8 cellular contexts compared by ENCODE assay signal in the genomic region with DNA sequence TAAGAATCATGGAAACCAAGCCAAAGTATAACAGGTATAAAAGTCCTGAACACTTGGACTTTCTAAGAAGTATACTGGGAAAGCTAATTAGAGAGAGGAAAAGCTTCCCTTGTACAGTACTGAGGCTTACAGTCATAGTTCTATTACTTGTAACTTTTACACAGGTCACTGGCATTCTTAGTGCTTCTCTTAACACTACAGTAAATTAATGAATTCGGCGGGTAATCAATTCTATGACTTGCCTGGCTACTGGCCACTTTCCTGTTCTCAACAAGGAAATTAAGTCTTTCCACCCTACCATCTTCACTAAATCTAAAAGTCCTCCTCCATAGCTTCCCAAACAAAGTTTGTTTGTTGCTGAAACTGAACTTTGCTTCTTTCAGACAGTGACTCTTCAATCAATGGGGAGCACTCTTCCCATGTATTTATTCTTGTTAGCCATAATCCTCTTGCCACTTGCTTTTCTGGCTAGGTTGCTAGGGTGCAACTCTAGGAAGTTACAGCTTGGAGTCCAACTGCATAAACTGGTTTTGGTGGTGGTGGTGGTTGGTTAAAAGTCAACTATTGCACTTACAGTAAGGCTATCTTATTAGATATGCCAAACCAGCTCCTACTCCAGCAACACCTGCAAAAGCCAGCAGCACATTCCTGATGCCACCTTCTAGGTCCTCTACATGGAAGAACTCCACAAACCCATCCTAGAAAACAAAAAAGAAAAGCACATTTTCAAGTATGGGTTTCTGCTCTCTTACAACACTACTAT. TPM values are rescaled to one million over a fixed set of nuclear protein-coding genes. Genes with fewer than 3 reads are reported as not detected.
DNase-seq lines count a peak whose midpoint lies in the region; ATAC-seq and TF ChIP-seq lines count a peak whose summit lies in the region.

No MANE protein-coding gene starts in this region.

- H3K4me3 Mint-ChIP-seq in naive thymus-derived CD4-positive, alpha-beta T cell = peak overlapping the region; percentile 92 to 99 (median 95)

- peak overlapping the region; percentile 97 to 100 (median 99); a peak in 21 of 22 replicates for H3K27ac ChIP-seq in BLaER1 treated with 17β-estradiol and CSF1 and Interleukin-3, amounts not matched to agents 10 nM and 100 nM
- H3K27ac ChIP-seq in naive thymus-derived CD4-positive, alpha-beta T cell (ENCODE audit: low read depth, low read length) = peak overlapping the region; percentile 97
- H3K27ac ChIP-seq in RWPE1 = no peak overlapping the region

- peak overlapping the region; percentile 65 to 100 (median 98) for H3K4me3 ChIP-seq in BLaER1 treated with 17β-estradiol and CSF1 and Interleukin-3, amounts not matched to agents 10 nM and 100 nM
- peak overlapping the region; percentile 92 for H3K4me3 ChIP-seq in MG63
- peak overlapping the region; percentile 95 for H3K4me3 ChIP-seq in naive thymus-derived CD4-positive, alpha-beta T cell (ENCODE audit: low read length)

- POLR2A ChIA-PET in naive thymus-derived CD4-positive, alpha-beta T cell (lab: Charles Lee) = interaction anchor here (0.6 to 18.9 kb wide), 14 partner anchors 9 to 308 kb away, joined by 3 to 1237 read pairs (median 3); partner anchors contain the start of genes APH1A, ENSA, GOLPH3L and RPRD2
- POLR2A ChIA-PET in RWPE1 (lab: Yijun Ruan, JAX; ENCODE audit: low non-redundant PET) = interaction anchor here (0.5 kb wide), 1 partner anchor 345 kb away, joined by 3 read pairs; no protein-coding TSS in a partner anchor

- peaks cover 47 to 63% (median 57%) of the 10 kb centered on the region in 10 experiments for H3K4me1 ChIP-seq in BLaER1 treated with 17β-estradiol and CSF1 and Interleukin-3, amounts not matched to agents 10 nM and 100 nM
- H3K4me1 ChIP-seq in naive thymus-derived CD4-positive, alpha-beta T cell (ENCODE audit: control insufficient read depth in 2 of 2, insufficient read depth in 2 of 2, low read length in 2 of 2) = peaks cover 19 to 33% of the 10 kb centered on the region in 2 donors

- CTCF ChIA-PET in naive thymus-derived CD4-positive, alpha-beta T cell (lab: Charles Lee) = interaction anchor here (0.7 to 17.1 kb wide), 4 partner anchors 14 to 408 kb away, joined by 3 to 300 read pairs (median 3); partner anchors contain the start of gene ENSA
- CTCF ChIA-PET in RWPE1 (lab: Yijun Ruan, JAX) = interaction anchor here (0.5 kb wide), 1 partner anchor 16 kb away, joined by 3 read pairs; no protein-coding TSS in a partner anchor

- peak overlapping the region; percentile 96 to 99 (median 97) for H3K27ac Mint-ChIP-seq in naive thymus-derived CD4-positive, alpha-beta T cell

- no peaks in the 10 kb centered on the region; a peak in 3 of 22 replicates for H3K9me3 ChIP-seq in BLaER1 treated with 17β-estradiol and CSF1 and Interleukin-3, amounts not matched to agents 10 nM and 100 nM (replicated peaks in 1 of 11)
- no peaks in the 10 kb centered on the region for H3K9me3 ChIP-seq in MG63
- no peaks in the 10 kb centered on the region for H3K9me3 ChIP-seq in naive thymus-derived CD4-positive, alpha-beta T cell (ENCODE audit: control insufficient read depth in 2 of 3, low read length in 3 of 3)

- ATAC-seq in naive thymus-derived CD4-positive, alpha-beta T cell = no peak

- H3K27me3 Mint-ChIP-seq in naive thymus-derived CD4-positive, alpha-beta T cell = peaks cover 0 to 7% (median 0%) of the 10 kb centered on the region in 5 donors

- H4K20me1 ChIP-seq in BLaER1 treated with 17β-estradiol and CSF1 and Interleukin-3, amounts not matched to agents 10 nM and 100 nM = peaks cover 72 to 74% (median 74%) of the 10 kb centered on the region in 11 experiments

- H3K36me3 ChIP-seq in BLaER1 treated with 17β-estradiol and CSF1 and Interleukin-3, amounts not matched to agents 10 nM and 100 nM = peaks cover 66 to 71% (median 69%) of the 10 kb centered on the region in 11 experiments
- peaks cover 74% of the 10 kb centered on the region for H3K36me3 ChIP-seq in MG63
- peaks cover 40 to 63% (median 47%) of the 10 kb centered on the region in 3 experiments for H3K36me3 ChIP-seq in naive thymus-derived CD4-positive, alpha-beta T cell (ENCODE audit: control insufficient read depth in 2 of 3, insufficient read depth in 3 of 3, low read length in 3 of 3)

- intact Hi-C loops in naive thymus-derived CD4-positive, alpha-beta T cell (cut with micrococcal nuclease) = loop anchor here in 1 of 2 donors (1.0 kb wide), 1 partner anchor 9 kb away; no protein-coding TSS in a partner anchor

- peaks cover 0 to 9% (median 0%) of the 10 kb centered on the region in 11 donors for H3K9me3 Mint-ChIP-seq in naive thymus-derived CD4-positive, alpha-beta T cell

- H3K4me2 ChIP-seq in BLaER1 treated with 17β-estradiol and CSF1 and Interleukin-3, amounts not matched to agents 10 nM and 100 nM = peak overlapping the region; percentile 83 to 99 (median 93)

- H3K27me3 ChIP-seq in BLaER1 treated with 17β-estradiol and CSF1 and Interleukin-3, amounts not matched to agents 10 nM and 100 nM = no peaks in the 10 kb centered on the region
- H3K27me3 ChIP-seq in MG63 = no peaks in the 10 kb centered on the region
- H3K27me3 ChIP-seq in naive thymus-derived CD4-positive, alpha-beta T cell (ENCODE audit: control insufficient read depth in 2 of 2, insufficient read depth in 2 of 2, low read length in 2 of 2) = no peaks in the 10 kb centered on the region

- TF ChIP-seq CTCF in RWPE1 (conservative IDR thresholded peaks at IDR 0.05; ENCODE audit: low read depth) = no peak

- H3K36me3 Mint-ChIP-seq in naive thymus-derived CD4-positive, alpha-beta T cell = peaks cover 27 to 70% (median 62%) of the 10 kb centered on the region in 5 donors

- H3K4me1 Mint-ChIP-seq in naive thymus-derived CD4-positive, alpha-beta T cell = peaks cover 25 to 53% (median 41%) of the 10 kb centered on the region in 7 donors

- peak overlapping the region; percentile 96 to 100 (median 99) for H3K9ac ChIP-seq in BLaER1 treated with 17β-estradiol and CSF1 and Interleukin-3, amounts not matched to agents 10 nM and 100 nM

- DNase-seq in MG63 (no peak), dermis blood vessel endothelial cell (peak; percentile 41), UCSD-AML1 (lab: John Stamatoyannopoulos, UW; ENCODE audit: unreplicated experiment) (no peak), hepatic stellate cell (ENCODE audit: low spot score) (no peak), RWPE1 (ENCODE audit: low spot score) (no peak), foreskin melanocyte (no peak)
- no peak for DNase-seq in naive thymus-derived CD4-positive, alpha-beta T cell

RNA-seq across cellular contexts. Expression of gene MCL1, which starts 2.4 kb away (rescaled TPM):
- 148 and 184 TPM in 2 replicates for total RNA-seq in MG63 (2014; rRNA removed; shearing (Covaris generic); ENCODE audit: low replicate concordance)
- 223 and 316 TPM in 2 replicates for total RNA-seq in dermis blood vessel endothelial cell
- 1,000 to 10,000 TPM in 1 of 5 experiments, 100 to 1,000 TPM in 4; 302 to 1,400 (median 377) TPM for total RNA-seq in naive thymus-derived CD4-positive, alpha-beta T cell
- 100 to 1,000 TPM; 171 to 172 TPM for polyA plus RNA-seq in naive thymus-derived CD4-positive, alpha-beta T cell

RNA-seq across cellular contexts. Expression of gene ADAMTSL4, which starts 27.8 kb away (rescaled TPM):
- 3.3 and 3.5 TPM in 2 replicates for total RNA-seq in MG63 (2014; rRNA removed; shearing (Covaris generic); ENCODE audit: low replicate concordance)
- 0.17 and 0.60 TPM in 2 replicates for total RNA-seq in dermis blood vessel endothelial cell
- 10 to 100 TPM in 1 of 5 experiments, 1 to 10 TPM in 1, under 1 TPM in 3; 0.49 to 27.7 (median 0.79) TPM for total RNA-seq in naive thymus-derived CD4-positive, alpha-beta T cell
- under 1 TPM; 0.14 to 0.25 TPM for polyA plus RNA-seq in naive thymus-derived CD4-positive, alpha-beta T cell

RNA-seq across cellular contexts. Expression of gene ENSA, which starts 52.4 kb away (rescaled TPM):
- 172 and 256 TPM in 2 replicates for total RNA-seq in MG63 (2014; rRNA removed; shearing (Covaris generic); ENCODE audit: low replicate concordance)
- 200 and 229 TPM in 2 replicates for total RNA-seq in dermis blood vessel endothelial cell
- 100 to 1,000 TPM in 4 of 5 experiments, 10 to 100 TPM in 1; 97.2 to 178 (median 157) TPM for total RNA-seq in naive thymus-derived CD4-positive, alpha-beta T cell
- 10 to 100 TPM; 59.4 to 60.0 TPM for polyA plus RNA-seq in naive thymus-derived CD4-positive, alpha-beta T cell
